25 cellular contexts compared by ENCODE assay signal in genomic region chr1:10787274-10787673, GRCh38. TPM values are rescaled to one million over a fixed set of nuclear protein-coding genes. Genes with fewer than 3 reads are reported as not detected.
A peak's percentile ranks its signal among the peaks of the same experiment; 100 is the strongest.
DNase-seq lines count a peak whose midpoint lies in the region; ATAC-seq, FAIRE-seq and TF ChIP-seq lines count a peak whose summit lies in the region.
"Had no signal": no experiment of that assay in that cellular context is flagged by ENCODE, and none has a peak within 500 bp of the region (broad histone marks: within the 10 kb centered on the region; RNA-seq: fewer than 3 reads in every experiment).

No MANE protein-coding gene starts in this region.

- DNase-seq in breast epithelium (ENCODE audit: low spot score in 2 of 2) (no peak), MCF 10A (ENCODE audit: unreplicated experiment) (no peak), NCI-H1092 treated with DMSO at 0.1 percent for 48 hours (lab: John Stamatoyannopoulos, UW) (peak; percentile 58), kidney (peak; percentile 24)
- no peak for DNase-seq in effector memory CD4-positive, alpha-beta T cell
- DNase-seq: BE2C; CD4-positive, CD25-positive, alpha-beta regulatory T cell; DMS153; GDM1; KBM-7; NCI-H146; NCI-H2029 treated with DMSO at 0.1 percent for 48 hours; NCI-H2171; NCI-H446; NCI-H526 treated with DMSO at 0.1 percent for 48 hours; NK-92 treated with Interleukin-12 subunit alpha and Interleukin-12 subunit beta, amount 100 ng/mL, for 24 hours; SHP77 had no signal

- intact Hi-C loops in breast epithelium (cut with DNase I; ENCODE audit: low total_unique reads): no loop called here
- intact Hi-C loops in MCF 10A (cut with micrococcal nuclease): no loop called here
- intact Hi-C loops in kidney (cut with DNase I): no loop called here

- H3K27me3 Mint-ChIP-seq in MCF 10A (ENCODE audit: insufficient read depth, unreplicated experiment): no peaks in the 10 kb centered on the region

- no peaks in the 10 kb centered on the region for H3K9me3 ChIP-seq in breast epithelium
- H3K9me3 ChIP-seq in kidney (ENCODE audit: control insufficient read depth in 1 of 2, low read length in 2 of 2): no peaks in the 10 kb centered on the region
- no peaks in the 10 kb centered on the region for H3K9me3 ChIP-seq in effector memory CD4-positive, alpha-beta T cell (ENCODE audit: control insufficient read depth, low read length)
- H3K9me3 ChIP-seq: BE2C had no signal

- H3K4me1 ChIP-seq in breast epithelium (peaks cover 0 to 10% of the 10 kb centered on the region in 2 donors), kidney (ENCODE audit: control insufficient read depth in 1 of 2, insufficient read depth in 1 of 2, low read depth in 1 of 2, low read length in 2 of 2) (peaks cover 0 to 29% of the 10 kb centered on the region in 2 donors), rectal smooth muscle tissue (ENCODE audit: control insufficient read depth, insufficient read depth, low read length) (peaks cover 21% of the 10 kb centered on the region)
- no peaks in the 10 kb centered on the region for H3K4me1 ChIP-seq in effector memory CD4-positive, alpha-beta T cell (ENCODE audit: control insufficient read depth, insufficient read depth, low read length, poor library complexity, severe bottlenecking)

- no peaks in the 10 kb centered on the region for H3K9me3 Mint-ChIP-seq in MCF 10A (ENCODE audit: unreplicated experiment)
- H3K9me3 Mint-ChIP-seq: CD4-positive, CD25-positive, alpha-beta regulatory T cell had no signal

- H3K4me3 ChIP-seq in breast epithelium: peak overlapping the region in 1 of 3 donors; percentile 41
- H3K4me3 ChIP-seq in kidney (ENCODE audit: low read length in 2 of 2): no peak overlapping the region
- H3K4me3 ChIP-seq in rectal smooth muscle tissue (ENCODE audit: low read length): no peak overlapping the region
- no peak overlapping the region for H3K4me3 ChIP-seq in effector memory CD4-positive, alpha-beta T cell (ENCODE audit: insufficient read depth, low read depth, low read length, poor library complexity, severe bottlenecking)
- H3K4me3 ChIP-seq: SK-N-MC had no signal

- no peak for FAIRE-seq in kidney (lab: Jason Lieb, UNC)
- FAIRE-seq: A204.1, GM19239, HepG2, RCC 7860 had no signal

- H3K36me3 ChIP-seq in breast epithelium: no peaks in the 10 kb centered on the region
- no peaks in the 10 kb centered on the region for H3K36me3 ChIP-seq in kidney (ENCODE audit: control insufficient read depth in 1 of 2, insufficient read depth in 2 of 2, low read length in 2 of 2)
- H3K36me3 ChIP-seq in rectal smooth muscle tissue (ENCODE audit: control insufficient read depth, insufficient read depth, low read length): no peaks in the 10 kb centered on the region
- no peaks in the 10 kb centered on the region for H3K36me3 ChIP-seq in effector memory CD4-positive, alpha-beta T cell (ENCODE audit: control insufficient read depth, insufficient read depth, low read length)
- H3K36me3 ChIP-seq: BE2C had no signal

- H3K27me3 ChIP-seq in breast epithelium (peaks cover 0 to 7% of the 10 kb centered on the region in 2 donors), rectal smooth muscle tissue (ENCODE audit: control insufficient read depth, insufficient read depth, low read length) (no peaks in the 10 kb centered on the region)
- peaks cover 4% of the 10 kb centered on the region for H3K27me3 ChIP-seq in effector memory CD4-positive, alpha-beta T cell (replicated peaks; ENCODE audit: control insufficient read depth, insufficient read depth, low read length, poor library complexity, severe bottlenecking)
- H3K27me3 ChIP-seq: BE2C had no signal

- CTCF ChIA-PET in MCF 10A (lab: Yijun Ruan, JAX): interaction anchor here (0.6 kb wide), 1 partner anchor 94 kb away, joined by 3 read pairs; no protein-coding TSS in a partner anchor

- H3K36me3 Mint-ChIP-seq in MCF 10A (ENCODE audit: insufficient read depth, unreplicated experiment): no peaks in the 10 kb centered on the region
- H3K36me3 Mint-ChIP-seq: CD4-positive, CD25-positive, alpha-beta regulatory T cell had no signal

- H3K4me1 Mint-ChIP-seq in MCF 10A (ENCODE audit: insufficient read depth, unreplicated experiment): no peaks in the 10 kb centered on the region
- H3K4me1 Mint-ChIP-seq: CD4-positive, CD25-positive, alpha-beta regulatory T cell had no signal

- no peak for ATAC-seq in activated CD4-positive, CD25-positive, alpha-beta regulatory T cell treated with anti-CD3 and anti-CD28 coated beads, Interleukin-2, amount 50 U/mL, for 24 hours
- no peak for ATAC-seq in HG02981 (IDR thresholded peaks at IDR 0.05; ENCODE audit: unreplicated experiment)
- ATAC-seq: HepG2 had no signal

- H3K27ac Mint-ChIP-seq in MCF 10A (ENCODE audit: low read depth, unreplicated experiment): no peak overlapping the region
- H3K27ac Mint-ChIP-seq: CD4-positive, CD25-positive, alpha-beta regulatory T cell had no signal

- no peak for TF ChIP-seq CTCF in breast epithelium (IDR thresholded peaks at IDR 0.05)
- TF ChIP-seq CTCF in MCF 10A (IDR thresholded peaks at IDR 0.05; ENCODE audit: unreplicated experiment): no peak
- no peak for TF ChIP-seq CTCF in kidney (IDR thresholded peaks at IDR 0.05; ENCODE audit: borderline replicate concordance, extremely low read depth, insufficient read depth)

- POLR2A ChIA-PET in MCF 10A (lab: Yijun Ruan, JAX): interaction anchor here (1.1 to 1.3 kb wide), 2 partner anchors 12 to 63 kb away, joined by 3 to 5 read pairs; no protein-coding TSS in a partner anchor

- H3K9ac ChIP-seq in kidney (ENCODE audit: low read length in 2 of 2): no peak overlapping the region
- H3K9ac ChIP-seq in rectal smooth muscle tissue (ENCODE audit: low read length): no peak overlapping the region

- H3K27ac ChIP-seq in breast epithelium (peak overlapping the region; percentile 66 to 87), kidney (ENCODE audit: low read depth in 2 of 2, low read length in 2 of 2) (no peak overlapping the region), rectal smooth muscle tissue (ENCODE audit: low read depth, low read length) (peak overlapping the region; percentile 72)
- no peak overlapping the region for H3K27ac ChIP-seq in effector memory CD4-positive, alpha-beta T cell (ENCODE audit: insufficient read depth, low read length, poor library complexity, severe bottlenecking)
- H3K27ac ChIP-seq: SK-N-MC had no signal

- no TSS peak for BruUV-seq in MCF 10A (replicated peaks; lab: Mats Ljungman, UMichigan)

- TF ChIP-seq POLR2A in breast epithelium (IDR thresholded peaks at IDR 0.05): no peak

- H3K4me3 Mint-ChIP-seq in MCF 10A (ENCODE audit: unreplicated experiment): no peak overlapping the region
- H3K4me3 Mint-ChIP-seq: CD4-positive, CD25-positive, alpha-beta regulatory T cell had no signal

RNA-seq across cellular contexts. Expression of gene CASZ1, which starts 9.2 kb away (rescaled TPM):
- 10 to 100 TPM in 2 of 3 donors, 1 to 10 TPM in 1; 1.1 to 39.1 (median 32.4) TPM for total RNA-seq in breast epithelium
- 11.1 and 13.2 TPM in 2 replicates for total RNA-seq in MCF 10A (2022)
- 33.0 TPM for total RNA-seq in kidney
- polyA plus RNA-seq in kidney (ENCODE audit: insufficient read depth, low read depth, low replicate concordance): 10.1 TPM

Comparison
In these comparisons a context has a peak if more than half of its experiments do, and no peak if none do; other contexts are left out.
1. DNase-seq: peak in NCI-H1092 treated with DMSO at 0.1 percent for 48 hours (single experiment) and kidney (single experiment); none in breast epithelium (0 of 2), MCF 10A (single experiment) and effector memory CD4-positive, alpha-beta T cell (0 of 3).
2. H3K27ac ChIP-seq: peak in breast epithelium (2 of 2) and rectal smooth muscle tissue (single experiment); none in kidney (0 of 2) and effector memory CD4-positive, alpha-beta T cell (single experiment).